In genomic region chr15:39976291-39977274, GRCh38 we compare ENCODE assay signal across 8 cellular contexts. TPM values are rescaled to one million over a fixed set of nuclear protein-coding genes. Genes with fewer than 3 reads are reported as not detected.
DNase-seq lines count a peak whose midpoint lies in the region; ATAC-seq and TF ChIP-seq lines count a peak whose summit lies in the region.

No MANE protein-coding gene starts in this region.

- peak overlapping the region; percentile 65 for H3K27ac Mint-ChIP-seq in chondrocyte (ENCODE audit: unreplicated experiment)

- H3K4me1 Mint-ChIP-seq in chondrocyte (ENCODE audit: low read depth), result peaks cover 8% of the 10 kb centered on the region

- H3K36me3 Mint-ChIP-seq in chondrocyte (ENCODE audit: low read depth), result peaks cover 24% of the 10 kb centered on the region

- H3K4me1 ChIP-seq in skeletal muscle tissue (ENCODE audit: control insufficient read depth in 3 of 3, insufficient read depth in 3 of 3, low read length in 3 of 3), result peaks cover 0 to 3% (median 0%) of the 10 kb centered on the region in 3 donors

- ATAC-seq in HG03196 (IDR thresholded peaks at IDR 0.05; ENCODE audit: unreplicated experiment), result no peak

- H3K36me3 ChIP-seq in skeletal muscle tissue (ENCODE audit: control insufficient read depth in 3 of 3, insufficient read depth in 3 of 3, low read length in 3 of 3), result peaks cover 0 to 24% (median 21%) of the 10 kb centered on the region in 3 donors

- H3K9me3 ChIP-seq in skeletal muscle tissue (ENCODE audit: control insufficient read depth in 3 of 3, low read length in 3 of 3), result no peaks in the 10 kb centered on the region

- peak; percentile 28 for DNase-seq in GM04504 (ENCODE audit: low read depth)
- DNase-seq in NCI-H748 treated with DMSO at 0.1 percent for 48 hours (lab: John Stamatoyannopoulos, UW), result peak; percentile 35
- DNase-seq in chondrocyte (ENCODE audit: low spot score), result no peak
- DNase-seq in inferior parietal cortex (ENCODE audit: extremely low spot score), result peak; percentile 73
- DNase-seq in NOMO-1 treated with dmso at 0.1 percent for 144 hours (lab: John Stamatoyannopoulos, UW; ENCODE audit: unreplicated experiment), result no peak
- DNase-seq in stimulated activated naive CD4-positive, alpha-beta T cell treated with Interleukin-2 at 50 U/mL for 16 hours (lab: John Stamatoyannopoulos, UW), result no peak

- peak; percentile 57 for TF ChIP-seq CTCF in chondrocyte (IDR thresholded peaks at IDR 0.05)

- H3K27me3 ChIP-seq in skeletal muscle tissue (ENCODE audit: control insufficient read depth in 3 of 3, insufficient read depth in 3 of 3, low read length in 3 of 3), result no peaks in the 10 kb centered on the region

- H3K27ac ChIP-seq in skeletal muscle tissue (ENCODE audit: low read depth, low read length), result peak overlapping the region; percentile 33

- peak overlapping the region; percentile 51 to 72 (median 70) for H3K4me3 ChIP-seq in skeletal muscle tissue (ENCODE audit: low read length in 3 of 3)

- no peaks in the 10 kb centered on the region for H3K9me3 Mint-ChIP-seq in chondrocyte (ENCODE audit: low read depth)

- H3K27me3 Mint-ChIP-seq in chondrocyte (ENCODE audit: low read depth), result no peaks in the 10 kb centered on the region

- H3K4me3 Mint-ChIP-seq in chondrocyte (ENCODE audit: unreplicated experiment), result peak overlapping the region; percentile 59

- peak overlapping the region; percentile 28 to 67 (median 43) for H3K9ac ChIP-seq in skeletal muscle tissue (ENCODE audit: low read depth in 1 of 3, low read length in 3 of 3)

RNA-seq across cellular contexts. Expression of gene EIF2AK4, which starts 42.7 kb away (rescaled TPM):
- total RNA-seq in chondrocyte (43.8 to 56.3 TPM (median 44.4 TPM) in 3 replicates), skeletal muscle tissue (29.2 TPM)

RNA-seq across cellular contexts. Expression of gene GPR176, which starts 56.5 kb away (rescaled TPM):
- 31.1 to 33.0 TPM (median 31.2 TPM) in 3 replicates for total RNA-seq in chondrocyte
- 6.3 TPM for total RNA-seq in skeletal muscle tissue

Comparison
In these comparisons a context has a peak if more than half of its experiments do, and no peak if none do; other contexts are left out.
1. DNase-seq: peak in GM04504 (single experiment), NCI-H748 treated with DMSO at 0.1 percent for 48 hours (single experiment) and inferior parietal cortex (single experiment); none in chondrocyte (single experiment), NOMO-1 treated with dmso at 0.1 percent for 144 hours (single experiment) and stimulated activated naive CD4-positive, alpha-beta T cell treated with Interleukin-2 at 50 U/mL for 16 hours (single experiment).